8 cellular contexts compared by ENCODE assay signal in the genomic region with DNA sequence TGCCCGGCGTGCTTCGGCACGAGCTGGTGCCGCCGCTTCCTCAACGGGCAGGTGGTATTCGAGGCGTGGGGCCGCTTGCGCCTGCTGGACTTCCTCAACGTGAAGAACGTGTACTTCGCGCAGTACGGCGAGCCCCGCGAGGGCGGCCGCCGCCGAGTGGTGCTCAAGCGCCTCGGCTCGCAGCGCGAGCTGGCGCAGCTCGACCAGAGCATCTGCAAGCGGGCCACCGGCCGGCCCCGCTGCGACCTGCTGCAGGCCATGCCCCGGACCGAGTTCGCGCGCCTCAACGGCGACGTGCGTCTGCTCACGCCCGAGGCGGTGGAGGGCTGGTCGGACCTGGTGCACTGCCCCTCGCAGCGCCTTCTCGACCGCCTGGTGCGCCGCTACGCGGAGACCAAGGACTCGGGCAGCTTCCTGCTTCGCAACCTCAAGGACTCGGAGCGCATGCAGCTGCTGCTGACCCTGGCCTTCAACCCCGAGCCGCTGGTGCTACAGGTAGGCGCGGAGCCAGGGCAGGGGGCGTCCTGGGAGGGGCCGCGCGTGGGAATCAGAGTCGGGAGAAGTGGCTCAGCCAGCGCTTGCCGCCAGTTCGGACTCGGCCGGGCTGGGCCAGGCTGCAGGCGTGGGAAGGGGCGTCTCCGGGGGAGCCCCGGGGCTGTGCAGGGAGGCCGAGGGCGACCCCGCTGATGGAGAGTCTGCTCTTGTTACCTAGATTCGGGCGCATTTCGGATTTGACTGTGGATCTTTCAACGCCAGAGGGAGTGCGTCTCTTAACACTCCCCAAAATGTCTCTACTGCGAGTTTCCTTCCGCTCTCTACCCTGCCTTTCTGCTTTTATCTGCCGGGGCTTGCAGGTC. TPM values are rescaled to one million over a fixed set of nuclear protein-coding genes. Genes with fewer than 3 reads are reported as not detected.
A peak's percentile ranks its signal among the peaks of the same experiment; 100 is the strongest.
DNase-seq lines count a peak whose midpoint lies in the region; ATAC-seq and TF ChIP-seq lines count a peak whose summit lies in the region.

No MANE protein-coding gene starts in this region.

- H3K9me2 ChIP-seq in GM23338 (ENCODE audit: insufficient read depth): no peaks in the 10 kb centered on the region
- H3K9me2 ChIP-seq in Karpas-422 (replicated peaks; ENCODE audit: insufficient read depth, low read length): no peaks in the 10 kb centered on the region

- H3K9me3 ChIP-seq in Karpas-422 (ENCODE audit: low read length): no peaks in the 10 kb centered on the region

- peak; percentile 31 for ATAC-seq in GM23338
- peak; percentile 14 for ATAC-seq in stimulated activated naive CD8-positive, alpha-beta T cell treated with anti-CD3 and anti-CD28 coated beads, Interleukin-15, Interleukin-2, amounts not matched to agents 100 U/mL and 50 U/mL, for 24 hours

- H2AFZ ChIP-seq in GM23338 (no peak overlapping the region; the same call in 1 of the 2 replicates), Karpas-422 (ENCODE audit: low read length) (peak overlapping the region; percentile 64)

- H3K27ac ChIP-seq in GM23338 (ENCODE audit: low read depth): no peak overlapping the region
- peak overlapping the region; percentile 86 for H3K27ac ChIP-seq in Karpas-422 (ENCODE audit: low read length)
- peak overlapping the region; percentile 99 for H3K27ac ChIP-seq in RWPE1

- H3K9ac ChIP-seq in Karpas-422 (ENCODE audit: low read length): peak overlapping the region; percentile 87

- peaks cover 4% of the 10 kb centered on the region; the same call in 1 of the 3 replicates for H3K36me3 Mint-ChIP-seq in GM23338 (ENCODE audit: low read depth)
- no peaks in the 10 kb centered on the region for H3K36me3 Mint-ChIP-seq in nephron (ENCODE audit: low read depth)

- CTCF ChIA-PET in RWPE1 (lab: Yijun Ruan, JAX): interaction anchor here (0.6 to 1.0 kb wide), 5 partner anchors 9 to 1289 kb away, joined by 3 to 4 read pairs (median 4); no protein-coding TSS in a partner anchor

- H3K27me3 Mint-ChIP-seq in GM23338 (ENCODE audit: insufficient read depth, low read depth, poor library complexity): peaks cover 13% of the 10 kb centered on the region
- no peaks in the 10 kb centered on the region for H3K27me3 Mint-ChIP-seq in nephron (ENCODE audit: low read depth)

- H4K20me1 ChIP-seq in GM23338 (replicated peaks; ENCODE audit: insufficient read depth) (peaks cover 9% of the 10 kb centered on the region; the same call in 1 of the 2 replicates), Karpas-422 (ENCODE audit: insufficient read depth, low read depth, low read length) (peaks cover 44% of the 10 kb centered on the region)

- H3K4me3 ChIP-seq in GM23338 (peak overlapping the region; percentile 91), Karpas-422 (ENCODE audit: low read length) (peak overlapping the region; percentile 95), fibroblast of the aortic adventitia (ENCODE audit: low read depth, low read length) (peak overlapping the region; percentile 93)

- H3K27ac Mint-ChIP-seq in GM23338 (peak overlapping the region; percentile 80), nephron (peak overlapping the region; percentile 100)

- peak; percentile 85 for DNase-seq in ELF-1 (ENCODE audit: low read depth, low spot score)
- DNase-seq in GM23338 (ENCODE audit: low spot score): peak; percentile 84
- peak; percentile 93 for DNase-seq in Karpas-422
- DNase-seq in RWPE1 (ENCODE audit: low spot score): peak; percentile 73
- DNase-seq in activated gamma-delta T cell (lab: John Stamatoyannopoulos, UW): peak; percentile 42
- peak; percentile 89 for DNase-seq in fibroblast of the aortic adventitia (ENCODE audit: low read depth)
- peak; percentile 71 for DNase-seq in stimulated activated naive CD8-positive, alpha-beta T cell treated with anti-CD3 and anti-CD28 coated beads, Interleukin-15, Interleukin-2, amounts not matched to agents 100 U/mL and 50 U/mL, for 24 hours

- H3K9me3 Mint-ChIP-seq in GM23338: no peaks in the 10 kb centered on the region; the same call in 2 of the 3 replicates
- no peaks in the 10 kb centered on the region for H3K9me3 Mint-ChIP-seq in nephron

- H3K4me1 Mint-ChIP-seq in GM23338 (peaks cover 38% of the 10 kb centered on the region), nephron (peaks cover 26% of the 10 kb centered on the region)

- H3K4me2 ChIP-seq in GM23338 (peak overlapping the region; percentile 88), Karpas-422 (ENCODE audit: low read depth, low read length, poor library complexity, severe bottlenecking) (peak overlapping the region; percentile 92)

- H3K4me3 Mint-ChIP-seq in GM23338 (peak overlapping the region; percentile 94), nephron (peak overlapping the region; percentile 91 to 98 (median 96))

- no peaks in the 10 kb centered on the region for H3F3A ChIP-seq in GM23338 (replicated peaks; ENCODE audit: low read depth)

- H3K4me1 ChIP-seq in GM23338 (ENCODE audit: insufficient read depth) (peaks cover 30% of the 10 kb centered on the region), Karpas-422 (ENCODE audit: low read length) (peaks cover 49% of the 10 kb centered on the region)

- POLR2A ChIA-PET in RWPE1 (lab: Yijun Ruan, JAX; ENCODE audit: low non-redundant PET): interaction anchor here (0.6 kb wide), 1 partner anchor 301 kb away, joined by 3 read pairs; no protein-coding TSS in a partner anchor

- no peaks in the 10 kb centered on the region for H3K36me3 ChIP-seq in GM23338 (ENCODE audit: insufficient read depth)
- no peaks in the 10 kb centered on the region for H3K36me3 ChIP-seq in Karpas-422 (ENCODE audit: insufficient read depth, low read length)

- H3K27me3 ChIP-seq in GM23338 (ENCODE audit: insufficient read depth): no peaks in the 10 kb centered on the region
- no peaks in the 10 kb centered on the region for H3K27me3 ChIP-seq in Karpas-422 (ENCODE audit: low read length)

- H3K79me2 ChIP-seq in GM23338 (replicated peaks; ENCODE audit: insufficient read depth): peaks cover 48% of the 10 kb centered on the region
- H3K79me2 ChIP-seq in Karpas-422 (ENCODE audit: low read length): peaks cover 49% of the 10 kb centered on the region

- peak in 1 of 2 experiments; percentile 57 for TF ChIP-seq CTCF in GM23338 (conservative IDR thresholded peaks at IDR 0.05; ENCODE audit: low read depth in 2 of 2)
- peak; percentile 45 for TF ChIP-seq CTCF in RWPE1 (conservative IDR thresholded peaks at IDR 0.05; ENCODE audit: low read depth)
- TF ChIP-seq CTCF in fibroblast of the aortic adventitia (IDR thresholded peaks at IDR 0.05; ENCODE audit: insufficient read depth, low read length): peak; percentile 57
- peak; percentile 49 to 58 (median 57) for TF ChIP-seq CTCF in nephron (IDR thresholded peaks at IDR 0.05; ENCODE audit: unreplicated experiment in 3 of 3)

TF ChIP-seq in GM23338, 12 proteins besides CTCF, POLR2A, EP300 and RAD21:
- TF ChIP-seq CREB1 (CRISPR knock-in tag; IDR thresholded peaks at IDR 0.05; ENCODE audit: low read depth) (0 out of 2 replicates have a peak, but pooled peaks have one; percentile 10), NANOG (IDR thresholded peaks at IDR 0.05; ENCODE audit: borderline replicate concordance) (no peak)

RNA-seq across cellular contexts. Expression of a gene that starts 1.1 kb away (rescaled TPM):
- total RNA-seq in GM23338 (2014; rRNA removed; shearing (Covaris generic)): 38.5 and 44.8 TPM in 2 replicates
- polyA plus RNA-seq in GM23338 (2016; fragmentation: Nextera tagmentation; extraction: Ambion mirVana): 15.8 and 19.0 TPM in 2 replicates
- 41.9 and 51.6 TPM in 2 replicates for total RNA-seq in Karpas-422 (2014; rRNA removed; shearing (Covaris generic); ENCODE audit: low replicate concordance)
- 51.0 and 162 TPM in 2 replicates for total RNA-seq in fibroblast of the aortic adventitia (ENCODE audit: low replicate concordance)

Comparison
In these comparisons a context has a peak if more than half of its experiments do, and no peak if none do; other contexts are left out.
1. DNase-seq: peak in every context shown above with its lines; median percentile 93 in Karpas-422; 89 in fibroblast of the aortic adventitia; 85 in ELF-1; 84 in GM23338; 73 in RWPE1; 71 in stimulated activated naive CD8-positive, alpha-beta T cell treated with anti-CD3 and anti-CD28 coated beads, Interleukin-15, Interleukin-2, amounts not matched to agents 100 U/mL and 50 U/mL, for 24 hours; 42 in activated gamma-delta T cell.